Comparison of ENCODE assay signal across 8 cellular contexts in the genomic region with DNA sequence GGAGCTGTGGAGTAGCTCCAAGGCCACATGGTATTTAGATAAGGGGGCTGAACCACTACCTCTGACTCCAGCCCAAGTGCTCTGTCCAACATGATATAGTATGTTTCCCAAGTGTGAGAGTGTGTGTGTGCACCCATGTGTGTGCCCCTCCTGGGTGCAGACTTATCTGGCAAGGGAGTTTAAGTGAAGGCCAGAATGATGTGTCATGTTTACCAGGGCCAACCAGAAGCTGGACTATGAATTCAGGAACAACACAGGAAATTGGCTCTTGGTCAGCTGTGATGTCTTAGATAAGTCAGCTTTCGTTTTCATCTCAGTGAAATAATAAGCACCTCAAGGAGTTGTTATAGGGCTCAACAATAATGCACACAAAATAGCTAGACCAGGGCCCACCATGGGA.
DNase-seq lines count a peak whose midpoint lies in the region; ATAC-seq and TF ChIP-seq lines count a peak whose summit lies in the region.

No MANE protein-coding gene starts in this region.

- TF ChIP-seq CTCF in right atrium auricular region (IDR thresholded peaks at IDR 0.05) (no peak), tibial artery (IDR thresholded peaks at IDR 0.05) (no peak), CD14-positive monocyte (IDR thresholded peaks at IDR 0.05) (no peak)

- peak overlapping the region in 1 of 7 donors; percentile 64 for H3K27ac Mint-ChIP-seq in CD14-positive monocyte

- peaks cover 4% of the 10 kb centered on the region for H3K4me1 Mint-ChIP-seq in CD14-positive monocyte

- DNase-seq in right atrium auricular region (ENCODE audit: low spot score) (no peak), tibial artery (no peak), posterior cingulate gyrus (no peak), NCI-H774 (lab: John Stamatoyannopoulos, UW) (no peak), substantia nigra (lab: John Stamatoyannopoulos, UW) (no peak), CD14-positive monocyte (ENCODE audit: low spot score) (no peak)

- H3K27me3 ChIP-seq in right atrium auricular region (no peaks in the 10 kb centered on the region), tibial artery (no peaks in the 10 kb centered on the region)

- H3K27ac ChIP-seq in right atrium auricular region: peak overlapping the region; percentile 34 to 52
- H3K27ac ChIP-seq in tibial artery: peak overlapping the region; percentile 67 to 68
- no peak overlapping the region for H3K27ac ChIP-seq in substantia nigra (ENCODE audit: low read depth, low read length, poor library complexity, severe bottlenecking)

- H3K36me3 ChIP-seq in right atrium auricular region (no peaks in the 10 kb centered on the region), tibial artery (peaks cover 0 to 4% (median 0%) of the 10 kb centered on the region in 3 donors)

- no peaks in the 10 kb centered on the region for H3K36me3 Mint-ChIP-seq in CD14-positive monocyte

- H3K4me3 ChIP-seq in right atrium auricular region: no peak overlapping the region
- no peak overlapping the region for H3K4me3 ChIP-seq in tibial artery

- ATAC-seq in GM21447 (IDR thresholded peaks at IDR 0.05; ENCODE audit: unreplicated experiment) (peak; percentile 74), SK-N-SH treated with all-trans-retinoic acid at 6 μM for 48 hours (peak; percentile 81)

- H3K4me1 ChIP-seq in right atrium auricular region (peaks cover 0 to 49% of the 10 kb centered on the region in 2 donors), tibial artery (peaks cover 0 to 67% (median 41%) of the 10 kb centered on the region in 4 donors)

- H3K9me3 Mint-ChIP-seq in CD14-positive monocyte: peaks cover 0 to 2% (median 0%) of the 10 kb centered on the region in 7 donors

- H3K27me3 Mint-ChIP-seq in CD14-positive monocyte (ENCODE audit: low read depth in 3 of 3): peaks cover 0 to 1% (median 1%) of the 10 kb centered on the region in 3 donors

- no peaks in the 10 kb centered on the region for H3K9me3 ChIP-seq in right atrium auricular region
- no peaks in the 10 kb centered on the region for H3K9me3 ChIP-seq in tibial artery

- no peak overlapping the region for H3K4me3 Mint-ChIP-seq in CD14-positive monocyte

- intact Hi-C loops in tibial artery (cut with DNase I; ENCODE audit: low total_unique reads): no loop called here
- intact Hi-C loops in posterior cingulate gyrus (cut with DNase I): no loop called here
- intact Hi-C loops in CD14-positive monocyte (cut with micrococcal nuclease): no loop called here

TF ChIP-seq in SK-N-SH treated with all-trans-retinoic acid at 6 μM for 48 hours, 23 proteins besides CTCF, POLR2A, EP300 and RAD21:
- TF ChIP-seq OSR1 (CRISPR knock-in tag; IDR thresholded peaks at IDR 0.05): no peak
- no peak for TF ChIP-seq TOX (CRISPR knock-in tag; IDR thresholded peaks at IDR 0.05; ENCODE audit: borderline replicate concordance)
- TF ChIP-seq ISL1 (CRISPR knock-in tag; IDR thresholded peaks at IDR 0.05): 0 out of 2 replicates have a peak, but pooled peaks have one; percentile 13
